Comparison of ENCODE assay signal across 9 cellular contexts in the genomic region with DNA sequence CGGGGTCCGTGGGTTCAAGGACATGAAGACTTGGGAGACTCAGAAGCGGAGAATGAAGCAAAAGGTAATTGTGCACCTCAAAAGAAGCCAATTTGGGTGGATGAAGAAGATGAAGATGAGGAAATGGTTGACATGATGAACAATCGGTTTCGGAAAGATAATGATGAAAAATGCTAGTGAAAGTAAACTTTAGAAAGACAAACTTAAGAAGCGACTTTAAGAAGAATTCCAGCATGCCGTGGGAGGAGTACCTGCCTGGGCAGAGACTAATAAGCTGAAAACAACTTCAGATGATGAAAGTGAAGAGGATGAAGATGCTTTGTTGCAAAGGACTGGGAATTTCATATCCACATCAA. TPM values are rescaled to one million over a fixed set of nuclear protein-coding genes. Genes with fewer than 3 reads are reported as not detected.
DNase-seq lines count a peak whose midpoint lies in the region; ATAC-seq, FAIRE-seq and TF ChIP-seq lines count a peak whose summit lies in the region.
"Had no signal": no experiment of that assay in that cellular context is flagged by ENCODE, and none has a peak within 500 bp of the region (broad histone marks: within the 10 kb centered on the region; RNA-seq: fewer than 3 reads in every experiment).

No MANE protein-coding gene starts in this region.

- no peak for DNase-seq in T-helper 1 cell
- no peak for DNase-seq in activated naive CD8-positive, alpha-beta T cell treated with anti-CD3 and anti-CD28 coated beads, Interleukin-2, amount 50 U/mL, for 24 hours
- no peak for DNase-seq in left lung
- DNase-seq in stomach: no peak
- DNase-seq in frontal cortex (ENCODE audit: low spot score in 2 of 2): no peak

- peaks cover 10% of the 10 kb centered on the region for H3K4me1 Mint-ChIP-seq in T-helper 1 cell treated with Interleukin-12 subunit alpha and Interleukin-12 subunit beta and Interleukin-4 antibody, amounts not matched to agents 30 μg/mL and 1 μg/mL, for 36 hours (ENCODE audit: low read depth)
- H3K4me1 Mint-ChIP-seq in activated naive CD8-positive, alpha-beta T cell treated with anti-CD3 and anti-CD28 coated beads, Interleukin-2, amount 50 U/mL, for 24 hours: peaks cover 11% of the 10 kb centered on the region

- no peaks in the 10 kb centered on the region for H3K9me3 ChIP-seq in left lung
- no peaks in the 10 kb centered on the region for H3K9me3 ChIP-seq in stomach

- no peak for TF ChIP-seq EP300 in stomach (IDR thresholded peaks at IDR 0.05)

- H3K36me3 ChIP-seq in left lung: no peaks in the 10 kb centered on the region
- H3K36me3 ChIP-seq in stomach: peaks cover 0 to 6% (median 2%) of the 10 kb centered on the region in 4 donors

- WGBS in stomach, 5 donors: 51 to 59% (median 57%) methylated on average over 7 of the region's 7 CpGs

- no peak for FAIRE-seq in frontal cortex (lab: Jason Lieb, UNC)
- FAIRE-seq: A204.1 had no signal

- peak overlapping the region; percentile 36 for H3K27ac Mint-ChIP-seq in T-helper 1 cell treated with Interleukin-12 subunit alpha and Interleukin-12 subunit beta and Interleukin-4 antibody, amounts not matched to agents 30 μg/mL and 1 μg/mL, for 36 hours
- H3K27ac Mint-ChIP-seq in activated naive CD8-positive, alpha-beta T cell treated with anti-CD3 and anti-CD28 coated beads, Interleukin-2, amount 50 U/mL, for 24 hours: peak overlapping the region; percentile 87

- H3K27ac ChIP-seq in left lung (peak overlapping the region; percentile 36 to 77), stomach (peak overlapping the region in 4 of 5 donors; percentile 11 to 76 (median 64))

- H3K27me3 ChIP-seq in left lung: peaks cover 0 to 8% of the 10 kb centered on the region in 2 donors
- no peaks in the 10 kb centered on the region for H3K27me3 ChIP-seq in stomach

- intact Hi-C loops in left lung (cut with DNase I): no loop called here
- intact Hi-C loops in stomach (cut with DNase I; ENCODE audit: low total_unique reads): no loop called here

- H3K4me3 Mint-ChIP-seq in T-helper 1 cell treated with Interleukin-12 subunit alpha and Interleukin-12 subunit beta and Interleukin-4 antibody, amounts not matched to agents 30 μg/mL and 1 μg/mL, for 36 hours: peak overlapping the region; percentile 87
- H3K4me3 Mint-ChIP-seq in activated naive CD8-positive, alpha-beta T cell treated with anti-CD3 and anti-CD28 coated beads, Interleukin-2, amount 50 U/mL, for 24 hours: peak overlapping the region; percentile 83

- H3K4me3 ChIP-seq in left lung (peak overlapping the region; percentile 39 to 51), stomach (peak overlapping the region; percentile 53 to 60 (median 54))

- H3K4me1 ChIP-seq in left lung (peaks cover 0 to 26% of the 10 kb centered on the region in 2 donors), stomach (peaks cover 3 to 18% (median 13%) of the 10 kb centered on the region in 4 donors)

- ATAC-seq in activated naive CD8-positive, alpha-beta T cell treated with anti-CD3 and anti-CD28 coated beads, Interleukin-2, amount 50 U/mL, for 24 hours: no peak
- ATAC-seq in left lung (no peak), GM18498 (IDR thresholded peaks at IDR 0.05; ENCODE audit: unreplicated experiment) (no peak), GM21423 (IDR thresholded peaks at IDR 0.05; ENCODE audit: unreplicated experiment) (no peak)

- H3K27me3 Mint-ChIP-seq in T-helper 1 cell treated with Interleukin-12 subunit alpha and Interleukin-12 subunit beta and Interleukin-4 antibody, amounts not matched to agents 30 μg/mL and 1 μg/mL, for 36 hours (ENCODE audit: low read depth): peaks cover 18% of the 10 kb centered on the region
- H3K27me3 Mint-ChIP-seq in activated naive CD8-positive, alpha-beta T cell treated with anti-CD3 and anti-CD28 coated beads, Interleukin-2, amount 50 U/mL, for 24 hours: peaks cover 7% of the 10 kb centered on the region

- no peak for TF ChIP-seq CTCF in left lung (IDR thresholded peaks at IDR 0.05)
- no peak for TF ChIP-seq CTCF in stomach (IDR thresholded peaks at IDR 0.05)

- TF ChIP-seq POLR2A in stomach (IDR thresholded peaks at IDR 0.05): no peak

- peaks cover 2% of the 10 kb centered on the region for H3K36me3 Mint-ChIP-seq in T-helper 1 cell treated with Interleukin-12 subunit alpha and Interleukin-12 subunit beta and Interleukin-4 antibody, amounts not matched to agents 30 μg/mL and 1 μg/mL, for 36 hours (ENCODE audit: low read depth)
- peaks cover 21% of the 10 kb centered on the region for H3K36me3 Mint-ChIP-seq in activated naive CD8-positive, alpha-beta T cell treated with anti-CD3 and anti-CD28 coated beads, Interleukin-2, amount 50 U/mL, for 24 hours (ENCODE audit: low read depth)

- no peaks in the 10 kb centered on the region for H3K9me3 Mint-ChIP-seq in T-helper 1 cell treated with Interleukin-12 subunit alpha and Interleukin-12 subunit beta and Interleukin-4 antibody, amounts not matched to agents 30 μg/mL and 1 μg/mL, for 36 hours
- H3K9me3 Mint-ChIP-seq in activated naive CD8-positive, alpha-beta T cell treated with anti-CD3 and anti-CD28 coated beads, Interleukin-2, amount 50 U/mL, for 24 hours: peaks cover 4% of the 10 kb centered on the region

RNA-seq across cellular contexts. Expression of a gene that starts 43.5 kb away (rescaled TPM):
- total RNA-seq in left lung (10 to 100 TPM; 14.2 to 21.8 TPM), stomach (1 to 10 TPM; 1.2 to 7.8 (median 2.9) TPM), frontal cortex (0.41 TPM)
- 10 to 100 TPM in 1 of 3 donors, 1 to 10 TPM in 2; 6.6 to 11.0 (median 9.2) TPM for polyA plus RNA-seq in stomach
